8 cellular contexts compared by ENCODE assay signal in the genomic region with DNA sequence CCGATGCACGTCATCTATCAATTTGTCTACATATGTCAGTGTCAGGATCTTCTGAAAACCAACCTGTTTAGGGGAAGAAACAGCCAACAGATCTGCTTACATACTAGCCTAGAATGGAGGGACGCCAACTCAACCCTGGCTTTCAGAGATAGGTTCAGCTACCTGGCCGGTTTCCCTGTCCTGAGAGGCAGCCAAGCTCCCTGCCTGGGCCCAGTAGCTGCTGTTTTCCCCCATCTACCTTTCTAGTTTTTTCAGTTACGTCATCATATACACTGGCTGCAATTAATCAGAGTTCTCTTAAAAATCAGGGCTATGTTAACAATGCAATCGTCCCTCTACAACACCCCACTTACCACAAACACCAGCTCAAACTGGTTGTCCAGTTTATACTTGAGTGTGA. TPM values are rescaled to one million over a fixed set of nuclear protein-coding genes. Genes with fewer than 3 reads are reported as not detected.
A peak's percentile ranks its signal among the peaks of the same experiment; 100 is the strongest.
DNase-seq lines count a peak whose midpoint lies in the region; ATAC-seq, FAIRE-seq and TF ChIP-seq lines count a peak whose summit lies in the region.

No MANE protein-coding gene starts in this region.

- no peaks in the 10 kb centered on the region for H3K27me3 ChIP-seq in keratinocyte (ENCODE audit: control insufficient read depth, extremely low read depth, insufficient read depth, low read length)

- H3K4me2 ChIP-seq in keratinocyte (ENCODE audit: control insufficient read depth, extremely low read depth, insufficient read depth, low read depth, low read length), result peak overlapping the region; percentile 75

- peak overlapping the region; percentile 98 for H3K27ac Mint-ChIP-seq in T-helper 1 cell treated with Interleukin-12 subunit alpha and Interleukin-12 subunit beta and Interleukin-4 antibody, amounts not matched to agents 30 μg/mL and 1 μg/mL, for 36 hours
- peak overlapping the region; percentile 94 for H3K27ac Mint-ChIP-seq in activated naive CD8-positive, alpha-beta T cell treated with anti-CD3 and anti-CD28 coated beads, Interleukin-2, amount 50 U/mL, for 24 hours

- DNase-seq in T-helper 1 cell (no peak), keratinocyte (ENCODE audit: low read depth, low spot score) (no peak), substantia nigra (lab: John Stamatoyannopoulos, UW) (peak in 2 of 49 donors; percentile 30 to 79), T1000 (lab: John Stamatoyannopoulos, UW) (no peak), DMS 273 treated with DMSO at 0.1 percent for 48 hours (lab: John Stamatoyannopoulos, UW) (no peak)
- DNase-seq in activated naive CD8-positive, alpha-beta T cell treated with anti-CD3 and anti-CD28 coated beads, Interleukin-2, amount 50 U/mL, for 24 hours, result no peak

- no peaks in the 10 kb centered on the region for H3K9me3 ChIP-seq in keratinocyte (ENCODE audit: control insufficient read depth, low read depth, low read length)

- H3K9me1 ChIP-seq in keratinocyte (ENCODE audit: control insufficient read depth, extremely low read depth, insufficient read depth, low read length), result no peaks in the 10 kb centered on the region

- peak overlapping the region; percentile 98 for H3K4me3 Mint-ChIP-seq in T-helper 1 cell treated with Interleukin-12 subunit alpha and Interleukin-12 subunit beta and Interleukin-4 antibody, amounts not matched to agents 30 μg/mL and 1 μg/mL, for 36 hours
- peak overlapping the region; percentile 97 for H3K4me3 Mint-ChIP-seq in activated naive CD8-positive, alpha-beta T cell treated with anti-CD3 and anti-CD28 coated beads, Interleukin-2, amount 50 U/mL, for 24 hours

- H3K79me2 ChIP-seq in keratinocyte (ENCODE audit: control insufficient read depth, insufficient read depth, low read length), result peaks cover 43% of the 10 kb centered on the region

- no peak overlapping the region for H2AFZ ChIP-seq in keratinocyte (ENCODE audit: control insufficient read depth, low read length)

- FAIRE-seq in keratinocyte (lab: Jason Lieb, UNC), result no peak

- peak overlapping the region; percentile 98 for H3K9ac ChIP-seq in keratinocyte (ENCODE audit: control insufficient read depth, extremely low read depth, insufficient read depth, low read length)

- no peaks in the 10 kb centered on the region for H3K27me3 Mint-ChIP-seq in T-helper 1 cell treated with Interleukin-12 subunit alpha and Interleukin-12 subunit beta and Interleukin-4 antibody, amounts not matched to agents 30 μg/mL and 1 μg/mL, for 36 hours (ENCODE audit: low read depth)
- H3K27me3 Mint-ChIP-seq in activated naive CD8-positive, alpha-beta T cell treated with anti-CD3 and anti-CD28 coated beads, Interleukin-2, amount 50 U/mL, for 24 hours, result no peaks in the 10 kb centered on the region

- dilution Hi-C loops in keratinocyte (cut with MboI; ENCODE audit: extremely low pct_ligation_motif_present, low sequenced_read_pairs), result no loop called here

- TF ChIP-seq CTCF in keratinocyte (optimal IDR thresholded peaks at IDR 0.05 in 1 of 3, IDR thresholded peaks at IDR 0.05 in 1 of 3, conservative IDR thresholded peaks at IDR 0.05 in 1 of 3; ENCODE audit: extremely low read depth in 1 of 3, insufficient read depth in 2 of 3, low read length in 3 of 3), result no peak

- H3K9me3 Mint-ChIP-seq in T-helper 1 cell treated with Interleukin-12 subunit alpha and Interleukin-12 subunit beta and Interleukin-4 antibody, amounts not matched to agents 30 μg/mL and 1 μg/mL, for 36 hours, result no peaks in the 10 kb centered on the region
- no peaks in the 10 kb centered on the region for H3K9me3 Mint-ChIP-seq in activated naive CD8-positive, alpha-beta T cell treated with anti-CD3 and anti-CD28 coated beads, Interleukin-2, amount 50 U/mL, for 24 hours

- H3K36me3 Mint-ChIP-seq in T-helper 1 cell treated with Interleukin-12 subunit alpha and Interleukin-12 subunit beta and Interleukin-4 antibody, amounts not matched to agents 30 μg/mL and 1 μg/mL, for 36 hours (ENCODE audit: low read depth), result peaks cover 58% of the 10 kb centered on the region
- peaks cover 61% of the 10 kb centered on the region for H3K36me3 Mint-ChIP-seq in activated naive CD8-positive, alpha-beta T cell treated with anti-CD3 and anti-CD28 coated beads, Interleukin-2, amount 50 U/mL, for 24 hours (ENCODE audit: low read depth)

- H4K20me1 ChIP-seq in keratinocyte (ENCODE audit: control insufficient read depth, extremely low read depth, insufficient read depth, low read length), result no peaks in the 10 kb centered on the region

- H3K4me1 Mint-ChIP-seq in T-helper 1 cell treated with Interleukin-12 subunit alpha and Interleukin-12 subunit beta and Interleukin-4 antibody, amounts not matched to agents 30 μg/mL and 1 μg/mL, for 36 hours (ENCODE audit: low read depth), result peaks cover 29% of the 10 kb centered on the region
- H3K4me1 Mint-ChIP-seq in activated naive CD8-positive, alpha-beta T cell treated with anti-CD3 and anti-CD28 coated beads, Interleukin-2, amount 50 U/mL, for 24 hours, result peaks cover 38% of the 10 kb centered on the region

- peaks cover 40 to 44% of the 10 kb centered on the region in 2 experiments for H3K36me3 ChIP-seq in keratinocyte (ENCODE audit: control insufficient read depth in 2 of 2, extremely low read depth in 1 of 2, insufficient read depth in 2 of 2, low read length in 2 of 2)

- H3K27ac ChIP-seq in keratinocyte (ENCODE audit: control insufficient read depth, insufficient read depth, low read length) (peak overlapping the region; percentile 89), substantia nigra (ENCODE audit: low read depth, low read length, poor library complexity, severe bottlenecking) (peak overlapping the region; percentile 78)

- no peak for ATAC-seq in activated naive CD8-positive, alpha-beta T cell treated with anti-CD3 and anti-CD28 coated beads, Interleukin-2, amount 50 U/mL, for 24 hours
- ATAC-seq in GM21381 (IDR thresholded peaks at IDR 0.05; ENCODE audit: unreplicated experiment), result no peak

- peak overlapping the region; percentile 74 to 86 (median 85) for H3K4me3 ChIP-seq in keratinocyte (ENCODE audit: control insufficient read depth in 2 of 3, extremely low read depth in 1 of 3, insufficient read depth in 2 of 3, low read depth in 1 of 3, low read length in 3 of 3)

- H3K4me1 ChIP-seq in keratinocyte (ENCODE audit: control insufficient read depth, extremely low read depth, insufficient read depth, low read length), result peaks cover 8% of the 10 kb centered on the region

RNA-seq across cellular contexts. Expression of a gene that starts 1.0 kb away (rescaled TPM):
- polyA plus RNA-seq in keratinocyte, result 50.7 to 96.1 TPM (median 56.0 TPM) in 3 replicates
- polyA plus RNA-seq in keratinocyte (2011; ENCODE audit: low read depth), result 188 TPM
- polyA plus RNA-seq in keratinocyte (2011; cell fraction: cytosol; rRNA removed), result 40.5 and 46.1 TPM in 2 replicates
- polyA plus RNA-seq in keratinocyte (2011; cell fraction: nucleus; rRNA removed), result 157 and 166 TPM in 2 replicates
- 56.9 and 78.2 TPM in 2 replicates for polyA plus RNA-seq in keratinocyte (2012; ENCODE audit: low replicate concordance)
- 84.7 to 115 TPM (median 86.0 TPM) in 3 replicates for polyA minus RNA-seq in keratinocyte
- 42.2 TPM for polyA minus RNA-seq in keratinocyte (2011; cell fraction: cytosol; rRNA and poly(A)+ RNA removed)
- 83.0 and 115 TPM in 2 replicates for polyA minus RNA-seq in keratinocyte (2011; cell fraction: nucleus; rRNA and poly(A)+ RNA removed)

RNA-seq across cellular contexts. Expression of a gene that starts 1.3 kb away (rescaled TPM):
- polyA plus RNA-seq in keratinocyte, result 16.4 to 23.1 TPM (median 20.8 TPM) in 3 replicates
- 2.9 TPM for polyA plus RNA-seq in keratinocyte (2011; ENCODE audit: low read depth)
- polyA plus RNA-seq in keratinocyte (2011; cell fraction: cytosol; rRNA removed), result 13.8 and 17.1 TPM in 2 replicates
- 26.8 and 32.9 TPM in 2 replicates for polyA plus RNA-seq in keratinocyte (2011; cell fraction: nucleus; rRNA removed)
- polyA plus RNA-seq in keratinocyte (2012; ENCODE audit: low replicate concordance), result 7.0 and 16.8 TPM in 2 replicates
- polyA minus RNA-seq in keratinocyte, result 12.3 to 17.1 TPM (median 16.7 TPM) in 3 replicates
- 11.5 TPM for polyA minus RNA-seq in keratinocyte (2011; cell fraction: cytosol; rRNA and poly(A)+ RNA removed)
- 7.9 and 12.3 TPM in 2 replicates for polyA minus RNA-seq in keratinocyte (2011; cell fraction: nucleus; rRNA and poly(A)+ RNA removed)

RNA-seq across cellular contexts. Expression of a gene that starts 15.2 kb away (rescaled TPM):
- polyA plus RNA-seq in keratinocyte, result 2.9 to 5.2 TPM (median 3.2 TPM) in 3 replicates
- 0.89 TPM for polyA plus RNA-seq in keratinocyte (2011; ENCODE audit: low read depth)
- 3.0 and 4.4 TPM in 2 replicates for polyA plus RNA-seq in keratinocyte (2011; cell fraction: cytosol; rRNA removed)
- 4.8 and 6.8 TPM in 2 replicates for polyA plus RNA-seq in keratinocyte (2011; cell fraction: nucleus; rRNA removed)
- polyA plus RNA-seq in keratinocyte (2012; ENCODE audit: low replicate concordance), result 2.1 and 5.7 TPM in 2 replicates
- 5.8 to 7.0 TPM (median 6.4 TPM) in 3 replicates for polyA minus RNA-seq in keratinocyte
- polyA minus RNA-seq in keratinocyte (2011; cell fraction: cytosol; rRNA and poly(A)+ RNA removed), result 3.6 TPM
- 3.6 and 4.7 TPM in 2 replicates for polyA minus RNA-seq in keratinocyte (2011; cell fraction: nucleus; rRNA and poly(A)+ RNA removed)

RNA-seq across cellular contexts. Expression of a gene that starts 36.2 kb away (rescaled TPM):
- 21.9 to 50.1 TPM (median 31.3 TPM) in 3 replicates for polyA plus RNA-seq in keratinocyte
- polyA plus RNA-seq in keratinocyte (2011; ENCODE audit: low read depth), result 7.5 TPM
- 30.3 and 36.2 TPM in 2 replicates for polyA plus RNA-seq in keratinocyte (2011; cell fraction: cytosol; rRNA removed)
- 19.7 and 23.6 TPM in 2 replicates for polyA plus RNA-seq in keratinocyte (2011; cell fraction: nucleus; rRNA removed)
- polyA plus RNA-seq in keratinocyte (2012; ENCODE audit: low replicate concordance), result 16.2 and 37.3 TPM in 2 replicates
- polyA minus RNA-seq in keratinocyte, result 17.2 to 41.4 TPM (median 22.7 TPM) in 3 replicates
- 20.1 TPM for polyA minus RNA-seq in keratinocyte (2011; cell fraction: cytosol; rRNA and poly(A)+ RNA removed)
- polyA minus RNA-seq in keratinocyte (2011; cell fraction: nucleus; rRNA and poly(A)+ RNA removed), result 6.3 and 7.8 TPM in 2 replicates

RNA-seq across cellular contexts. Expression of a gene that starts 56.1 kb away (rescaled TPM):
- 26.5 to 32.0 TPM (median 28.0 TPM) in 3 replicates for polyA plus RNA-seq in keratinocyte
- polyA plus RNA-seq in keratinocyte (2011; ENCODE audit: low read depth), result 8.8 TPM
- polyA plus RNA-seq in keratinocyte (2011; cell fraction: cytosol; rRNA removed), result 21.4 and 32.5 TPM in 2 replicates
- polyA plus RNA-seq in keratinocyte (2011; cell fraction: nucleus; rRNA removed), result 22.4 and 24.8 TPM in 2 replicates
- polyA plus RNA-seq in keratinocyte (2012; ENCODE audit: low replicate concordance), result 17.5 and 17.6 TPM in 2 replicates
- polyA minus RNA-seq in keratinocyte, result 6.6 to 12.9 TPM (median 11.9 TPM) in 3 replicates
- polyA minus RNA-seq in keratinocyte (2011; cell fraction: cytosol; rRNA and poly(A)+ RNA removed), result 9.6 TPM
- polyA minus RNA-seq in keratinocyte (2011; cell fraction: nucleus; rRNA and poly(A)+ RNA removed), result 9.9 and 17.9 TPM in 2 replicates
